1 cellular context compared by ENCODE assay signal in the genomic region with DNA sequence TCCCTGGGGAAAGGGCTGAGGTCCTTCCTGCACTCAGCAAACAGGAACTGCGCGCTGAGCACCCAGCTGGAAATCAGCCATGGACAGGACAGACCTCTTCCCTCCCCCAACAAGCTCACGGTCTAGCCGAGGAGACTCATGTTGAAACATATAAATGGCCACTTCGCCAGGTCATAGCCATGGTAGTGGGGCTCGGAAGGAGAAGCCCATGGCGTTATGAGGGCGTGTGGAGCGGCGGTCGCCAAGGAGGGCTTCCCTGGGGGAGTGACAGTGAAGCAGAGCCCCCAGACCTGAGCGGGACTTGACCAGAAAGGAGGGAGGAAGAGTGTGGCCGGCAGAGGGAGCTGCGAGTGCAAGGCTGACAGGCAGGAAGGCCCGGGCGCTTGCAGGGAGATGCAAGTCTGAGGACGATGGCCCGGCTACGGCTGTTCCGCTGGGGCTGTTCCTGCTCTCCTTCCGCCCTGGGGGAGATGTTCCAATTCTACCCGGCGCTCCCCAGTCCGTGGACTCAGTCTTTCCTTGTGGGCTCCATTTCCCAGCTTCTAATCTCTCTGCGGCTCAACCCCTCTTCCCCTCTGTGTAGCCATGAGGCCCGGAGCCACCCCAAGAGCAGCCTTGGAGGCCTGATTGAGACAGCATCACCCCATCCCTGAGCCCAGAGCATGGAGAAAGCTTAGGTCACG.
TF ChIP-seq lines count a peak whose summit lies in the region.

No MANE protein-coding gene starts in this region.

TF ChIP-seq in HepG2, 621 proteins besides CTCF, POLR2A, EP300 and RAD21 (continued from another document and continues in another):
- TF ChIP-seq, protein P1, sequence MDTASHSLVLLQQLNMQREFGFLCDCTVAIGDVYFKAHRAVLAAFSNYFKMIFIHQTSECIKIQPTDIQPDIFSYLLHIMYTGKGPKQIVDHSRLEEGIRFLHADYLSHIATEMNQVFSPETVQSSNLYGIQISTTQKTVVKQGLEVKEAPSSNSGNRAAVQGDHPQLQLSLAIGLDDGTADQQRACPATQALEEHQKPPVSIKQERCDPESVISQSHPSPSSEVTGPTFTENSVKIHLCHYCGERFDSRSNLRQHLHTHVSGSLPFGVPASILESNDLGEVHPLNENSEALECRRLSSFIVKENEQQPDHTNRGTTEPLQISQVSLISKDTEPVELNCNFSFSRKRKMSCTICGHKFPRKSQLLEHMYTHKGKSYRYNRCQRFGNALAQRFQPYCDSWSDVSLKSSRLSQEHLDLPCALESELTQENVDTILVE (CRISPR knock-in tag; IDR thresholded peaks at IDR 0.05): no peak
- TF ChIP-seq, protein P2, sequence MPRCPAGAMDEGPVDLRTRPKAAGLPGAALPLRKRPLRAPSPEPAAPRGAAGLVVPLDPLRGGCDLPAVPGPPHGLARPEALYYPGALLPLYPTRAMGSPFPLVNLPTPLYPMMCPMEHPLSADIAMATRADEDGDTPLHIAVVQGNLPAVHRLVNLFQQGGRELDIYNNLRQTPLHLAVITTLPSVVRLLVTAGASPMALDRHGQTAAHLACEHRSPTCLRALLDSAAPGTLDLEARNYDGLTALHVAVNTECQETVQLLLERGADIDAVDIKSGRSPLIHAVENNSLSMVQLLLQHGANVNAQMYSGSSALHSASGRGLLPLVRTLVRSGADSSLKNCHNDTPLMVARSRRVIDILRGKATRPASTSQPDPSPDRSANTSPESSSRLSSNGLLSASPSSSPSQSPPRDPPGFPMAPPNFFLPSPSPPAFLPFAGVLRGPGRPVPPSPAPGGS (CRISPR knock-in tag; IDR thresholded peaks at IDR 0.05): no peak
- TF ChIP-seq RBFOX2 (IDR thresholded peaks at IDR 0.05; ENCODE audit: low read depth, low read length) (no peak), ZNF331 (CRISPR knock-in tag; IDR thresholded peaks at IDR 0.05) (peak; percentile 35; the same call in 1 of the 2 replicates), MATR3 (CRISPR knock-in tag; IDR thresholded peaks at IDR 0.05) (no peak), ZNF616 (CRISPR knock-in tag; IDR thresholded peaks at IDR 0.05; ENCODE audit: low read depth) (no peak), ZNF724P (CRISPR knock-in tag; IDR thresholded peaks at IDR 0.05; ENCODE audit: borderline replicate concordance) (no peak), ZNF713 (CRISPR knock-in tag; IDR thresholded peaks at IDR 0.05) (no peak), FOXA3 (CRISPR knock-in tag; IDR thresholded peaks at IDR 0.05) (no peak), HNRNPUL1 (IDR thresholded peaks at IDR 0.05; ENCODE audit: low read depth, low read length) (no peak), ZNF382 (CRISPR knock-in tag; IDR thresholded peaks at IDR 0.05; ENCODE audit: borderline replicate concordance) (no peak), PRPF4 (IDR thresholded peaks at IDR 0.05; ENCODE audit: low read depth, low read length, poor library complexity, severe bottlenecking) (no peak), ZNF768 (CRISPR knock-in tag; IDR thresholded peaks at IDR 0.05) (no peak; the same call in 1 of the 2 replicates), ZFX (CRISPR knock-in tag; IDR thresholded peaks at IDR 0.05; ENCODE audit: low read depth) (peak; percentile 77; the same call in 1 of the 2 replicates), ZBTB38 (CRISPR knock-in tag; IDR thresholded peaks at IDR 0.05) (no peak), ZFP36L1 (CRISPR knock-in tag; IDR thresholded peaks at IDR 0.05) (no peak), MAFG (CRISPR knock-in tag; IDR thresholded peaks at IDR 0.05) (no peak), MYC (CRISPR knock-in tag; IDR thresholded peaks at IDR 0.05; ENCODE audit: borderline replicate concordance) (peak; percentile 32; the same call in 1 of the 2 replicates), HHEX (CRISPR knock-in tag; IDR thresholded peaks at IDR 0.05) (no peak), GATAD2A (CRISPR knock-in tag; IDR thresholded peaks at IDR 0.05) (peak; percentile 39; the same call in 1 of the 2 replicates), DR1 (CRISPR knock-in tag; IDR thresholded peaks at IDR 0.05) (no peak), NAIF1 (CRISPR knock-in tag; IDR thresholded peaks at IDR 0.05; ENCODE audit: borderline replicate concordance) (no peak), PLRG1 (conservative IDR thresholded peaks at IDR 0.05) (no peak), HNF4A (CRISPR knock-in tag; IDR thresholded peaks at IDR 0.05) (no peak)
- TF ChIP-seq, protein P3, sequence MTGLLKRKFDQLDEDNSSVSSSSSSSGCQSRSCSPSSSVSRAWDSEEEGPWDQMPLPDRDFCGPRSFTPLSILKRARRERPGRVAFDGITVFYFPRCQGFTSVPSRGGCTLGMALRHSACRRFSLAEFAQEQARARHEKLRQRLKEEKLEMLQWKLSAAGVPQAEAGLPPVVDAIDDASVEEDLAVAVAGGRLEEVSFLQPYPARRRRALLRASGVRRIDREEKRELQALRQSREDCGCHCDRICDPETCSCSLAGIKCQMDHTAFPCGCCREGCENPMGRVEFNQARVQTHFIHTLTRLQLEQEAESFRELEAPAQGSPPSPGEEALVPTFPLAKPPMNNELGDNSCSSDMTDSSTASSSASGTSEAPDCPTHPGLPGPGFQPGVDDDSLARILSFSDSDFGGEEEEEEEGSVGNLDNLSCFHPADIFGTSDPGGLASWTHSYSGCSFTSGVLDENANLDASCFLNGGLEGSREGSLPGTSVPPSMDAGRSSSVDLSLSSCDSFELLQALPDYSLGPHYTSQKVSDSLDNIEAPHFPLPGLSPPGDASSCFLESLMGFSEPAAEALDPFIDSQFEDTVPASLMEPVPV (CRISPR knock-in tag; IDR thresholded peaks at IDR 0.05): no peak
- TF ChIP-seq, protein P4, sequence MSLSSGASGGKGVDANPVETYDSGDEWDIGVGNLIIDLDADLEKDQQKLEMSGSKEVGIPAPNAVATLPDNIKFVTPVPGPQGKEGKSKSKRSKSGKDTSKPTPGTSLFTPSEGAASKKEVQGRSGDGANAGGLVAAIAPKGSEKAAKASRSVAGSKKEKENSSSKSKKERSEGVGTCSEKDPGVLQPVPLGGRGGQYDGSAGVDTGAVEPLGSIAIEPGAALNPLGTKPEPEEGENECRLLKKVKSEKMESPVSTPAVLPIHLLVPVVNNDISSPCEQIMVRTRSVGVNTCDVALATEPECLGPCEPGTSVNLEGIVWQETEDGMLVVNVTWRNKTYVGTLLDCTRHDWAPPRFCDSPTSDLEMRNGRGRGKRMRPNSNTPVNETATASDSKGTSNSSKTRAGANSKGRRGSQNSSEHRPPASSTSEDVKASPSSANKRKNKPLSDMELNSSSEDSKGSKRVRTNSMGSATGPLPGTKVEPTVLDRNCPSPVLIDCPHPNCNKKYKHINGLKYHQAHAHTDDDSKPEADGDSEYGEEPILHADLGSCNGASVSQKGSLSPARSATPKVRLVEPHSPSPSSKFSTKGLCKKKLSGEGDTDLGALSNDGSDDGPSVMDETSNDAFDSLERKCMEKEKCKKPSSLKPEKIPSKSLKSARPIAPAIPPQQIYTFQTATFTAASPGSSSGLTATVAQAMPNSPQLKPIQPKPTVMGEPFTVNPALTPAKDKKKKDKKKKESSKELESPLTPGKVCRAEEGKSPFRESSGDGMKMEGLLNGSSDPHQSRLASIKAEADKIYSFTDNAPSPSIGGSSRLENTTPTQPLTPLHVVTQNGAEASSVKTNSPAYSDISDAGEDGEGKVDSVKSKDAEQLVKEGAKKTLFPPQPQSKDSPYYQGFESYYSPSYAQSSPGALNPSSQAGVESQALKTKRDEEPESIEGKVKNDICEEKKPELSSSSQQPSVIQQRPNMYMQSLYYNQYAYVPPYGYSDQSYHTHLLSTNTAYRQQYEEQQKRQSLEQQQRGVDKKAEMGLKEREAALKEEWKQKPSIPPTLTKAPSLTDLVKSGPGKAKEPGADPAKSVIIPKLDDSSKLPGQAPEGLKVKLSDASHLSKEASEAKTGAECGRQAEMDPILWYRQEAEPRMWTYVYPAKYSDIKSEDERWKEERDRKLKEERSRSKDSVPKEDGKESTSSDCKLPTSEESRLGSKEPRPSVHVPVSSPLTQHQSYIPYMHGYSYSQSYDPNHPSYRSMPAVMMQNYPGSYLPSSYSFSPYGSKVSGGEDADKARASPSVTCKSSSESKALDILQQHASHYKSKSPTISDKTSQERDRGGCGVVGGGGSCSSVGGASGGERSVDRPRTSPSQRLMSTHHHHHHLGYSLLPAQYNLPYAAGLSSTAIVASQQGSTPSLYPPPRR (CRISPR knock-in tag; IDR thresholded peaks at IDR 0.05; ENCODE audit: borderline replicate concordance): no peak
- TF ChIP-seq, protein P5, sequence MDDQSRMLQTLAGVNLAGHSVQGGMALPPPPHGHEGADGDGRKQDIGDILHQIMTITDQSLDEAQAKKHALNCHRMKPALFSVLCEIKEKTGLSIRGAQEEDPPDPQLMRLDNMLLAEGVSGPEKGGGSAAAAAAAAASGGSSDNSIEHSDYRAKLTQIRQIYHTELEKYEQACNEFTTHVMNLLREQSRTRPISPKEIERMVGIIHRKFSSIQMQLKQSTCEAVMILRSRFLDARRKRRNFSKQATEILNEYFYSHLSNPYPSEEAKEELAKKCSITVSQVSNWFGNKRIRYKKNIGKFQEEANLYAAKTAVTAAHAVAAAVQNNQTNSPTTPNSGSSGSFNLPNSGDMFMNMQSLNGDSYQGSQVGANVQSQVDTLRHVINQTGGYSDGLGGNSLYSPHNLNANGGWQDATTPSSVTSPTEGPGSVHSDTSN (CRISPR knock-in tag; IDR thresholded peaks at IDR 0.05; ENCODE audit: borderline replicate concordance): no peak
- TF ChIP-seq, protein P6, sequence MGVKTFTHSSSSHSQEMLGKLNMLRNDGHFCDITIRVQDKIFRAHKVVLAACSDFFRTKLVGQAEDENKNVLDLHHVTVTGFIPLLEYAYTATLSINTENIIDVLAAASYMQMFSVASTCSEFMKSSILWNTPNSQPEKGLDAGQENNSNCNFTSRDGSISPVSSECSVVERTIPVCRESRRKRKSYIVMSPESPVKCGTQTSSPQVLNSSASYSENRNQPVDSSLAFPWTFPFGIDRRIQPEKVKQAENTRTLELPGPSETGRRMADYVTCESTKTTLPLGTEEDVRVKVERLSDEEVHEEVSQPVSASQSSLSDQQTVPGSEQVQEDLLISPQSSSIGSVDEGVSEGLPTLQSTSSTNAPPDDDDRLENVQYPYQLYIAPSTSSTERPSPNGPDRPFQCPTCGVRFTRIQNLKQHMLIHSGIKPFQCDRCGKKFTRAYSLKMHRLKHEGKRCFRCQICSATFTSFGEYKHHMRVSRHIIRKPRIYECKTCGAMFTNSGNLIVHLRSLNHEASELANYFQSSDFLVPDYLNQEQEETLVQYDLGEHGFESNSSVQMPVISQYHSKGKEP (CRISPR knock-in tag; IDR thresholded peaks at IDR 0.05): no peak
- TF ChIP-seq, protein P7, sequence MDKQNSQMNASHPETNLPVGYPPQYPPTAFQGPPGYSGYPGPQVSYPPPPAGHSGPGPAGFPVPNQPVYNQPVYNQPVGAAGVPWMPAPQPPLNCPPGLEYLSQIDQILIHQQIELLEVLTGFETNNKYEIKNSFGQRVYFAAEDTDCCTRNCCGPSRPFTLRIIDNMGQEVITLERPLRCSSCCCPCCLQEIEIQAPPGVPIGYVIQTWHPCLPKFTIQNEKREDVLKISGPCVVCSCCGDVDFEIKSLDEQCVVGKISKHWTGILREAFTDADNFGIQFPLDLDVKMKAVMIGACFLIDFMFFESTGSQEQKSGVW (CRISPR knock-in tag; IDR thresholded peaks at IDR 0.05; ENCODE audit: borderline replicate concordance): no peak
- TF ChIP-seq, protein P8, sequence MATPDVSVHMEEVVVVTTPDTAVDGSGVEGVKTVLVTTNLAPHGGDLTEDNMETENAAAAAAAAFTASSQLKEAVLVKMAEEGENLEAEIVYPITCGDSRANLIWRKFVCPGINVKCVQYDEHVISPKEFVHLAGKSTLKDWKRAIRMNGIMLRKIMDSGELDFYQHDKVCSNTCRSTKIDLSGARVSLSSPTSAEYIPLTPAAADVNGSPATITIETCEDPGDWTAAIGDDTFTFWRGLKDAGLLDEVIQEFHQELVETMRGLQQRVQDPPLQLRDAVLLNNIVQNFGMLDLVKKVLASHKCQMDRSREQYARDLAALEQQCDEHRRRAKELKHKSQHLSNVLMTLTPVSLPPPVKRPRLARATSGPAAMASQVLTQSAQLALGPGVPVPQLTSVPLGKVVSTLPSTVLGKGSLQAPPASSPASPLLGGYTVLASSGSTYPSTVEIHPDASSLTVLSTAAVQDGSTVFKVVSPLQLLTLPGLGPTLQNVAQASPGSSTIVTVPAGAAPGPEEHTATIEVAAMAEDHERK (CRISPR knock-in tag; IDR thresholded peaks at IDR 0.05; ENCODE audit: low read depth): no peak
- TF ChIP-seq, protein P9, sequence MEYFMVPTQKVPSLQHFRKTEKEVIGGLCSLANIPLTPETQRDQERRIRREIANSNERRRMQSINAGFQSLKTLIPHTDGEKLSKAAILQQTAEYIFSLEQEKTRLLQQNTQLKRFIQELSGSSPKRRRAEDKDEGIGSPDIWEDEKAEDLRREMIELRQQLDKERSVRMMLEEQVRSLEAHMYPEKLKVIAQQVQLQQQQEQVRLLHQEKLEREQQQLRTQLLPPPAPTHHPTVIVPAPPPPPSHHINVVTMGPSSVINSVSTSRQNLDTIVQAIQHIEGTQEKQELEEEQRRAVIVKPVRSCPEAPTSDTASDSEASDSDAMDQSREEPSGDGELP (IDR thresholded peaks at IDR 0.05; ENCODE audit: borderline replicate concordance, low read depth): peak; percentile 45; the same call in 1 of the 2 replicates
- TF ChIP-seq, protein P10, sequence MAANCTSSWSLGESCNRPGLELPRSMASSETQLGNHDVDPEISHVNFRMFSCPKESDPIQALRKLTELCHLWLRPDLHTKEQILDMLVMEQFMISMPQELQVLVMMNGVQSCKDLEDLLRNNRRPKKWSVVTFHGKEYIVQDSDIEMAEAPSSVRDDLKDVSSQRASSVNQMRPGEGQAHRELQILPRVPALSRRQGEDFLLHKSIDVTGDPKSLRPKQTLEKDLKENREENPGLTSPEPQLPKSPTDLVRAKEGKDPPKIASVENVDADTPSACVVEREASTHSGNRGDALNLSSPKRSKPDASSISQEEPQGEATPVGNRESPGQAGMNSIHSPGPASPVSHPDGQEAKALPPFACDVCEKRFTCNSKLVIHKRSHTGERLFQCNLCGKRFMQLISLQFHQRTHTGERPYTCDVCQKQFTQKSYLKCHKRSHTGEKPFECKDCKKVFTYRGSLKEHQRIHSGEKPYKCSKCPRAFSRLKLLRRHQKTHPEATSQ (CRISPR knock-in tag; IDR thresholded peaks at IDR 0.05; ENCODE audit: borderline replicate concordance): no peak
